21 cellular contexts compared by ENCODE assay signal in the genomic region with DNA sequence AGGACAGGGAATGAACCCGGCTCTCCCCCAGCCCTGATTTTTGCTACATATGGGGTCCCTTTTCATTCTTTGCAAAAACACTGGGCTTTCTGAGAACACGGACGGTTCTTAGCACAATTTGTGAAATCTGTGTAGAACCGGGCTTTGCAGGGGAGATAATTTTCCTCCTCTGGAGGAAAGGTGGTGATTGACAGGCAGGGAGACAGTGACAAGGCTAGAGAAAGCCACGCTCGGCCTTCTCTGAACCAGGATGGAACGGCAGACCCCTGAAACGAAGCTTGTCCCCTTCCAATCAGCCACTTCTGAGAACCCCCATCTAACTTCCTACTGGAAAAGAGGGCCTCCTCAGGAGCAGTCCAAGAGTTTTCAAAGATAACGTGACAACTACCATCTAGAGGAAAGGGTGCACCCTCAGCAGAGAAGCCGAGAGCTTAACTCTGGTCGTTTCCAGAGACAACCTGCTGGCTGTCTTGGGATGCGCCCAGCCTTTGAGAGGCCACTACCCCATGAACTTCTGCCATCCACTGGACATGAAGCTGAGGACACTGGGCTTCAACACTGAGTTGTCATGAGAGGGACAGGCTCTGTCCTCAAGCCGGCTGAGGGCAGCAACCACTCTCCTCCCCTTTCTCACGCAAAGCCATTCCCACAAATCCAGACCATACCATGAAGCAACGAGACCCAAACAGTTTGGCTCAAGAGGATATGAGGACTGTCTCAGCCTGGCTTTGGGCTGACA. TPM values are rescaled to one million over a fixed set of nuclear protein-coding genes. Genes with fewer than 3 reads are reported as not detected.
DNase-seq lines count a peak whose midpoint lies in the region; FAIRE-seq and TF ChIP-seq lines count a peak whose summit lies in the region.
"Had no signal": no experiment of that assay in that cellular context is flagged by ENCODE, and none has a peak within 500 bp of the region (broad histone marks: within the 10 kb centered on the region; RNA-seq: fewer than 3 reads in every experiment).

No MANE protein-coding gene starts in this region.

- H4K20me1 ChIP-seq in H9 (ENCODE audit: control insufficient read depth, insufficient read depth, insufficient read length), result no peaks in the 10 kb centered on the region

- TF ChIP-seq EP300 in esophagus muscularis mucosa (IDR thresholded peaks at IDR 0.05), result no peak

- H4K91ac ChIP-seq in H9 (ENCODE audit: insufficient read length, low read depth, low read length), result no peak overlapping the region

- 89% methylated on average over 15 of the region's 15 CpGs for WGBS in esophagus muscularis mucosa
- WGBS in spleen, 5 donors, result 89 to 94% (median 90%) methylated on average over 15 of the region's 15 CpGs
- no CpG with 5 or more reads among the region's 15 CpGs for WGBS in H9 (ENCODE audit: extremely low coverage, insufficient read length, low lambda C conversion rate)

- intact Hi-C loops in esophagus muscularis mucosa (cut with DNase I), result no loop called here
- intact Hi-C loops in spleen (cut with DNase I; ENCODE audit: low total_unique reads), result no loop called here

- no peak overlapping the region for H3K4me2 ChIP-seq in H9 (ENCODE audit: insufficient read depth, insufficient read length, low read length)

- H4K8ac ChIP-seq in H9 (replicated peaks; ENCODE audit: insufficient read length, low read depth, low read length), result no peak overlapping the region

- peak; percentile 96 for FAIRE-seq in HTR-8/SVneo (lab: Jason Lieb, UNC)
- FAIRE-seq: GM12892, K562 had no signal

- no peak overlapping the region for H2BK15ac ChIP-seq in H9 (ENCODE audit: low read depth, low read length)

- H3K79me2 ChIP-seq in H9 (ENCODE audit: insufficient read depth, low read length), result no peaks in the 10 kb centered on the region

- H3K79me1 ChIP-seq in H9 (ENCODE audit: insufficient read depth, low read depth, low read length, poor library complexity, severe bottlenecking), result no peaks in the 10 kb centered on the region

- peak; percentile 43 for DNase-seq in activated effector memory CD4-positive, alpha-beta T cell treated with anti-CD3 and anti-CD28 coated beads, Interleukin-2, amount 50 U/mL, for 16 hours
- DNase-seq in activated effector memory CD4-positive, alpha-beta T cell treated with Interleukin-2 at 50 U/mL for 16 hours, result no peak
- DNase-seq in HTR-8/SVneo (ENCODE audit: insufficient read length, low spot score), result no peak
- DNase-seq in esophagus muscularis mucosa (ENCODE audit: extremely low spot score), result peak; percentile 70
- DNase-seq in spleen, result peak; percentile 30
- no peak for DNase-seq in HPDE6-E6E7 (ENCODE audit: extremely low spot score)
- DNase-seq in RPMI8226, result no peak
- no peak for DNase-seq in H9
- DNase-seq: DMS79; GM23248; NCI-H1092; NCI-H2107; NCI-H226; NCI-H526; NK-92 treated with Interleukin-12 subunit alpha and Interleukin-12 subunit beta, amount 100 ng/mL, for 24 hours; OCI-M1 had no signal

- H3K9me3 ChIP-seq in esophagus muscularis mucosa, result peaks cover 0 to 5% (median 2%) of the 10 kb centered on the region in 4 donors
- peaks cover 0 to 22% (median 13%) of the 10 kb centered on the region in 8 donors for H3K9me3 ChIP-seq in spleen
- peaks cover 1% of the 10 kb centered on the region for H3K9me3 ChIP-seq in H9 (ENCODE audit: control insufficient read depth, low read depth, low read length)

- no peak overlapping the region for H3K4me3 ChIP-seq in esophagus muscularis mucosa
- no peak overlapping the region for H3K4me3 ChIP-seq in spleen
- H3K4me3 ChIP-seq: GM23248, K562 had no signal

- TF ChIP-seq POLR2A in esophagus muscularis mucosa (IDR thresholded peaks at IDR 0.05; ENCODE audit: low read depth) (no peak), spleen (IDR thresholded peaks at IDR 0.05) (no peak)

- no peak overlapping the region for H3K27ac ChIP-seq in esophagus muscularis mucosa (replicated peaks in 1 of 4)
- H3K27ac ChIP-seq in spleen, result no peak overlapping the region
- no peak overlapping the region for H3K27ac ChIP-seq in H9 (ENCODE audit: insufficient read length, low read depth, low read length)
- H3K27ac ChIP-seq: GM23248 had no signal

- H3K36me3 ChIP-seq in esophagus muscularis mucosa, result peaks cover 10 to 34% (median 30%) of the 10 kb centered on the region in 4 donors
- H3K36me3 ChIP-seq in spleen, result peaks cover 0 to 36% (median 17%) of the 10 kb centered on the region in 6 donors

- peaks cover 6 to 11% of the 10 kb centered on the region in 2 experiments for H3K4me1 Mint-ChIP-seq in H9
- H3K4me1 Mint-ChIP-seq: B cell had no signal

- H2BK5ac ChIP-seq in H9 (ENCODE audit: insufficient read length, low read length), result no peak overlapping the region

- no peak overlapping the region for H3K23ac ChIP-seq in H9 (ENCODE audit: insufficient read length, low read depth, low read length)

- H2AFZ ChIP-seq in H9 (ENCODE audit: low read length), result no peak overlapping the region
- H2AFZ ChIP-seq: GM23248 had no signal

- H3K4ac ChIP-seq in H9 (ENCODE audit: low read depth, low read length), result no peak overlapping the region

- H3K23me2 ChIP-seq in H9 (ENCODE audit: insufficient read length, low read depth, low read length, poor library complexity, severe bottlenecking), result no peaks in the 10 kb centered on the region

- H4K5ac ChIP-seq in H9 (ENCODE audit: insufficient read length, low read depth, low read length), result no peak overlapping the region

- no peak overlapping the region for H2AK5ac ChIP-seq in H9 (ENCODE audit: insufficient read length, low read length)

- no peak overlapping the region for H3K14ac ChIP-seq in H9 (ENCODE audit: insufficient read depth, low read length)

- H2BK120ac ChIP-seq in H9 (ENCODE audit: low read depth, low read length, poor library complexity, severe bottlenecking), result no peak overlapping the region

- H3K18ac ChIP-seq in H9 (ENCODE audit: insufficient read length, low read depth, low read length), result no peak overlapping the region

- no peak overlapping the region for H3K56ac ChIP-seq in H9 (ENCODE audit: insufficient read length, low read depth, low read length)

- peaks cover 2% of the 10 kb centered on the region for H3K27me3 Mint-ChIP-seq in H9 (ENCODE audit: low read depth)
- H3K27me3 Mint-ChIP-seq: B cell; CD4-positive, alpha-beta T cell had no signal

- peaks cover 21 to 22% of the 10 kb centered on the region in 2 experiments for H3K9me3 Mint-ChIP-seq in H9

- no peak overlapping the region for H2BK20ac ChIP-seq in H9 (ENCODE audit: low read depth, low read length, poor library complexity, severe bottlenecking)

- no peak overlapping the region for H3T11ph ChIP-seq in H9 (ENCODE audit: low read length)

- no peak overlapping the region for H2BK12ac ChIP-seq in H9 (ENCODE audit: insufficient read length, low read depth, low read length)

- H3K9ac ChIP-seq in H9 (ENCODE audit: extremely low read depth, insufficient read length, low read length), result no peak overlapping the region
- H3K9ac ChIP-seq: GM23248 had no signal

- peaks cover 23 to 54% (median 27%) of the 10 kb centered on the region in 3 experiments for H3K36me3 Mint-ChIP-seq in H9 (ENCODE audit: insufficient read depth in 1 of 3, low read depth in 3 of 3)

- no peak overlapping the region for H3K4me3 Mint-ChIP-seq in H9
- H3K4me3 Mint-ChIP-seq: B cell; CD4-positive, alpha-beta T cell had no signal

- H3K4me1 ChIP-seq in esophagus muscularis mucosa (no peaks in the 10 kb centered on the region), spleen (peaks cover 0 to 4% (median under 1%) of the 10 kb centered on the region in 6 donors), H9 (ENCODE audit: insufficient read depth, low read length) (0 out of 2 replicates have a peak, but pooled peaks cover 3% of the 10 kb centered on the region)

- peak overlapping the region in 1 of 3 experiments; percentile 48; a peak in 2 of 7 replicates for H3K27ac Mint-ChIP-seq in H9
- H3K27ac Mint-ChIP-seq: B cell; CD4-positive, alpha-beta T cell had no signal

- H3K27me3 ChIP-seq in esophagus muscularis mucosa (no peaks in the 10 kb centered on the region), spleen (replicated peaks in 1 of 7) (no peaks in the 10 kb centered on the region), H9 (ENCODE audit: insufficient read depth, low read length) (no peaks in the 10 kb centered on the region)

- TF ChIP-seq CTCF in esophagus muscularis mucosa (IDR thresholded peaks at IDR 0.05), result no peak
- no peak for TF ChIP-seq CTCF in spleen (IDR thresholded peaks at IDR 0.05 in 8 of 11, conservative IDR thresholded peaks at IDR 0.05 in 3 of 11)
- no peak for TF ChIP-seq CTCF in H9 (conservative IDR thresholded peaks at IDR 0.05)

RNA-seq across cellular contexts. Expression of a gene that starts 28.8 kb away (rescaled TPM):
- total RNA-seq in esophagus muscularis mucosa, result under 1 TPM in 2 of 4 donors, not detected in 2; 0.33 to 0.75 TPM
- total RNA-seq in spleen, result 10 to 100 TPM; 11.7 to 28.4 (median 20.9) TPM
- 10 to 100 TPM in 1 of 3 donors, 1 to 10 TPM in 2; 8.6 to 11.2 (median 9.8) TPM for polyA plus RNA-seq in spleen
- not detected in 2 replicates for total RNA-seq in H9 (2021)
- total RNA-seq: G401, GM23248, K562 had no signal
- polyA plus RNA-seq: GM23248, K562 had no signal

Comparison
In these comparisons a context has a peak if more than half of its experiments do, and no peak if none do; other contexts are left out.
1. DNase-seq: peak in activated effector memory CD4-positive, alpha-beta T cell treated with anti-CD3 and anti-CD28 coated beads, Interleukin-2, amount 50 U/mL, for 16 hours (single experiment), esophagus muscularis mucosa (single experiment) and spleen (single experiment); none in activated effector memory CD4-positive, alpha-beta T cell treated with Interleukin-2 at 50 U/mL for 16 hours (single experiment), HTR-8/SVneo (single experiment), HPDE6-E6E7 (single experiment), RPMI8226 (single experiment) and H9 (single experiment).
2. RNA of a gene that starts 28.8 kb away (total RNA-seq): 11.7 to 28.4 TPM in spleen; 0.33 to 0.75 TPM in esophagus muscularis mucosa and not detected in H9; every median in the first group is over 4 times any median in the second.